ENCODE assay signal across 9 cellular contexts in genomic region chr9:42080386-42080785, GRCh38. TPM values are rescaled to one million over a fixed set of nuclear protein-coding genes. Genes with fewer than 3 reads are reported as not detected.
DNase-seq lines count a peak whose midpoint lies in the region; TF ChIP-seq lines count a peak whose summit lies in the region.
"Not testable (repeated sequence)": the region's sequence is repeated elsewhere in the genome, so short reads cannot be mapped to it uniquely, and the experiment has no call there.
"Had no signal": no experiment of that assay in that cellular context is flagged by ENCODE, and none has a peak within 500 bp of the region (broad histone marks: within the 10 kb centered on the region; RNA-seq: fewer than 3 reads in every experiment).

No MANE protein-coding gene starts in this region.

- in situ Hi-C loops in HAP-1 (cut with MboI; ENCODE audit: low sequenced_read_pairs): not testable (repeated sequence)

- peak; percentile 2 for DNase-seq in ELF-1 (ENCODE audit: low read depth, low spot score)
- DNase-seq in HAP-1 (ENCODE audit: low spot score in 2 of 2): peak; percentile 84 to 91
- DNase-seq in NT2/D1 (ENCODE audit: low read depth, low spot score): peak; percentile 0
- peak; percentile 4 for DNase-seq in dermis blood vessel endothelial cell
- DNase-seq in epithelial cell of esophagus (ENCODE audit: low read depth): peak; percentile 3
- DNase-seq in left kidney (ENCODE audit: low read depth, low spot score): peak; percentile 22
- peak; percentile 11 for DNase-seq in osteocyte (ENCODE audit: extremely low spot score, unreplicated experiment)

- not testable (repeated sequence) for H3K9me3 ChIP-seq in HAP-1; NT2/D1 (ENCODE audit: insufficient read depth, low read length)

- not testable (repeated sequence) for H3K9ac ChIP-seq in NT2/D1 (ENCODE audit: insufficient read length, low read depth)

- H3K4me1 ChIP-seq in HAP-1; NT2/D1 (ENCODE audit: insufficient read depth, insufficient read length): not testable (repeated sequence)

- H3K9me3 Mint-ChIP-seq in osteocyte (ENCODE audit: unreplicated experiment): not testable (repeated sequence)

- H3K36me3 Mint-ChIP-seq in osteocyte (ENCODE audit: unreplicated experiment): not testable (repeated sequence)

- not testable (repeated sequence) for H3K4me1 Mint-ChIP-seq in osteocyte (ENCODE audit: unreplicated experiment)

- TF ChIP-seq CTCF in epithelial cell of esophagus (IDR thresholded peaks at IDR 0.05; ENCODE audit: insufficient read depth, low read depth, low read length, missing control alignments); osteocyte (IDR thresholded peaks at IDR 0.05): not testable (repeated sequence)

- not testable (repeated sequence) for H3K4me3 ChIP-seq in HAP-1; NT2/D1 (ENCODE audit: insufficient read length, low read depth); epithelial cell of esophagus (ENCODE audit: low read length)

- not testable (repeated sequence) for H3K36me3 ChIP-seq in HAP-1 (replicated peaks); NT2/D1 (ENCODE audit: insufficient read depth, insufficient read length, low read length)

- not testable (repeated sequence) for H3K27ac Mint-ChIP-seq in osteocyte (ENCODE audit: unreplicated experiment)

- H3K4me3 Mint-ChIP-seq in osteocyte (ENCODE audit: unreplicated experiment): not testable (repeated sequence)

- H3K27me3 ChIP-seq in HAP-1 (ENCODE audit: low read depth); NT2/D1 (ENCODE audit: insufficient read depth, insufficient read length): not testable (repeated sequence)

- not testable (repeated sequence) for H3K27me3 Mint-ChIP-seq in osteocyte (ENCODE audit: unreplicated experiment)

RNA-seq across cellular contexts. Expression of gene CNTNAP3B, which starts 48.8 kb away (rescaled TPM):
- total RNA-seq in dermis blood vessel endothelial cell: 87.2 and 232 TPM in 2 replicates
- 10.0 and 13.0 TPM in 2 replicates for total RNA-seq in osteocyte
- total RNA-seq: CD4-positive, alpha-beta memory T cell; HFFc6 had no signal

Comparison
In these comparisons a context has a peak if more than half of its experiments do, and no peak if none do; other contexts are left out.
1. DNase-seq: peak in every context shown above with its lines; median percentile 88 in HAP-1; 22 in left kidney; 11 in osteocyte; 4 in dermis blood vessel endothelial cell; 3 in epithelial cell of esophagus; 2 in ELF-1; 0 in NT2/D1.